ENCODE assay signal across 15 cellular contexts in the genomic region with DNA sequence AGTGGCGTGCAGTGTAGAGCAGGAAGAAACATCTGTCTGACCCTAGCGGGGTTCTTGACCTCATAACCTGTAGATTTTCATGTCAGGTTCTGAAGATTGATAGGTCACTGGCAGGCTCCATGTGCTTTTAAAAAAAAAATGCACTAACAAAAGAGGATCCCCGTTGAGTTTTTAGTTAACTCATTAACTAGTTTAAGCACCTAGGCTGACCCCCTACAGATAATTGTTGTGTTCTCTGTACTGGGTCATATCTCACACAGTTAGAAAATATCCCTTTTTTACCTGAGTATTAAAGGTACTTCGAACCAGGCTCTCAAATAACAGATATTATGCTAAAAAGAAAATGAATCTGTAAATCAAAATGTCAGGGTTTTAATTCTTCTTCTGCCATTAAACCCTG.
"Had no signal": no experiment of that assay in that cellular context is flagged by ENCODE, and none has a peak within 500 bp of the region (broad histone marks: within the 10 kb centered on the region; RNA-seq: fewer than 3 reads in every experiment).

No MANE protein-coding gene starts in this region.

- H3K4me3 Mint-ChIP-seq: effector memory CD8-positive, alpha-beta T cell; naive thymus-derived CD8-positive, alpha-beta T cell; stimulated activated effector memory CD8-positive, alpha-beta T cell treated with anti-CD3 and anti-CD28 coated beads, Interleukin-12 subunit alpha, Interleukin-12 subunit beta, amount 100 ng/mL, for 72 hours had no signal

- DNase-seq: effector memory CD8-positive, alpha-beta T cell; esophagus squamous epithelium; left colon; naive thymus-derived CD8-positive, alpha-beta T cell; right cardiac atrium; small intestine; stimulated activated CD4-positive, alpha-beta T cell treated with anti-CD3 and anti-CD28 coated beads, Interleukin-2, amount 100 ng/mL, for 48 hours; stimulated activated CD8-positive, alpha-beta memory T cell treated with anti-CD3 and anti-CD28 coated beads, Interleukin-4, amount 100 ng/mL, for 48 hours; stimulated activated naive CD8-positive, alpha-beta T cell treated with anti-CD3 and anti-CD28 coated beads, Interleukin-15, Interleukin-2, amounts not matched to agents 100 U/mL and 50 U/mL, for 24 hours; thyroid gland; upper lobe of left lung; uterus had no signal

- H3K4me3 ChIP-seq: esophagus squamous epithelium, gastroesophageal sphincter, suprapubic skin, thyroid gland, upper lobe of left lung, uterus had no signal

- H3K27ac Mint-ChIP-seq: effector memory CD8-positive, alpha-beta T cell; naive thymus-derived CD8-positive, alpha-beta T cell; stimulated activated effector memory CD8-positive, alpha-beta T cell treated with anti-CD3 and anti-CD28 coated beads, Interleukin-12 subunit alpha, Interleukin-12 subunit beta, amount 100 ng/mL, for 72 hours had no signal

- H3K36me3 ChIP-seq: esophagus squamous epithelium, gastroesophageal sphincter, suprapubic skin, thyroid gland, upper lobe of left lung, uterus had no signal

- H3K9me3 ChIP-seq: esophagus squamous epithelium, gastroesophageal sphincter, suprapubic skin, thyroid gland, upper lobe of left lung, uterus had no signal

- H3K27me3 ChIP-seq: esophagus squamous epithelium, gastroesophageal sphincter, suprapubic skin, thyroid gland, upper lobe of left lung, uterus had no signal

- H3K4me1 ChIP-seq: esophagus squamous epithelium, suprapubic skin, upper lobe of left lung, uterus had no signal

- H3K27me3 Mint-ChIP-seq: effector memory CD8-positive, alpha-beta T cell; naive thymus-derived CD8-positive, alpha-beta T cell had no signal

- ATAC-seq: effector memory CD8-positive, alpha-beta T cell; gastroesophageal sphincter; left colon; naive thymus-derived CD8-positive, alpha-beta T cell; right cardiac atrium; stimulated activated effector memory CD8-positive, alpha-beta T cell treated with anti-CD3 and anti-CD28 coated beads, Interleukin-12 subunit alpha, Interleukin-12 subunit beta, amount 100 ng/mL, for 72 hours; stimulated activated naive CD8-positive, alpha-beta T cell treated with anti-CD3 and anti-CD28 coated beads, Interleukin-15, Interleukin-2, amounts not matched to agents 100 U/mL and 50 U/mL, for 24 hours had no signal

- H3K27ac ChIP-seq: esophagus squamous epithelium, gastroesophageal sphincter, suprapubic skin, thyroid gland, upper lobe of left lung, uterus had no signal

- H3K4me1 Mint-ChIP-seq: naive thymus-derived CD8-positive, alpha-beta T cell; stimulated activated effector memory CD8-positive, alpha-beta T cell treated with anti-CD3 and anti-CD28 coated beads, Interleukin-12 subunit alpha, Interleukin-12 subunit beta, amount 100 ng/mL, for 72 hours had no signal

- H3K36me3 Mint-ChIP-seq: stimulated activated effector memory CD8-positive, alpha-beta T cell treated with anti-CD3 and anti-CD28 coated beads, Interleukin-12 subunit alpha, Interleukin-12 subunit beta, amount 100 ng/mL, for 72 hours had no signal
